In the genomic region with DNA sequence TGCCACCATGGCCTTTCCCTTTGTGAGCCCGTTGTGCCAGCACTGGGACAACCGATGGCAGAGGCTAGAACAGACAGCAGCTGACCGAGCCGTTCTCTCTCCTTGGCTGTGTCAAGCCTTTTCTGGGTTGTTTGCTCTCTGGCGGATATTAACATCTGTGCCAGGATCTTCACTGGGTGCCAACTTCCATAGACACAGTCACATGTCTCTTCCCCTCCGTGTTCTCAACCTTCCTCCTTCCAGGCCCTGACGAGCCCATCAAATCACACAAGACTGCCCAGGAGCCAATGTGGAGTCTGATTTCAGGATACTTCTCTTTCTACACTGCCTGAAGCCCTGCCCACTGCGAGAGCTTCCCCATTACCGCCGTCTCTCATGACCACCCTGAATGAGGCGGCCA, we compare ENCODE assay signal across 1 cellular context.
TF ChIP-seq lines count a peak whose summit lies in the region.

No MANE protein-coding gene starts in this region.

TF ChIP-seq in HepG2, 621 proteins besides CTCF, POLR2A, EP300 and RAD21 (continued from another document):
- TF ChIP-seq, protein P1, sequence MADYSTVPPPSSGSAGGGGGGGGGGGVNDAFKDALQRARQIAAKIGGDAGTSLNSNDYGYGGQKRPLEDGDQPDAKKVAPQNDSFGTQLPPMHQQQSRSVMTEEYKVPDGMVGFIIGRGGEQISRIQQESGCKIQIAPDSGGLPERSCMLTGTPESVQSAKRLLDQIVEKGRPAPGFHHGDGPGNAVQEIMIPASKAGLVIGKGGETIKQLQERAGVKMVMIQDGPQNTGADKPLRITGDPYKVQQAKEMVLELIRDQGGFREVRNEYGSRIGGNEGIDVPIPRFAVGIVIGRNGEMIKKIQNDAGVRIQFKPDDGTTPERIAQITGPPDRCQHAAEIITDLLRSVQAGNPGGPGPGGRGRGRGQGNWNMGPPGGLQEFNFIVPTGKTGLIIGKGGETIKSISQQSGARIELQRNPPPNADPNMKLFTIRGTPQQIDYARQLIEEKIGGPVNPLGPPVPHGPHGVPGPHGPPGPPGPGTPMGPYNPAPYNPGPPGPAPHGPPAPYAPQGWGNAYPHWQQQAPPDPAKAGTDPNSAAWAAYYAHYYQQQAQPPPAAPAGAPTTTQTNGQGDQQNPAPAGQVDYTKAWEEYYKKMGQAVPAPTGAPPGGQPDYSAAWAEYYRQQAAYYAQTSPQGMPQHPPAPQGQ (CRISPR knock-in tag; IDR thresholded peaks at IDR 0.05; ENCODE audit: borderline replicate concordance) = no peak
- TF ChIP-seq KDM2A (CRISPR knock-in tag; IDR thresholded peaks at IDR 0.05; ENCODE audit: borderline replicate concordance, low read depth) = no peak
- TF ChIP-seq, protein P2, sequence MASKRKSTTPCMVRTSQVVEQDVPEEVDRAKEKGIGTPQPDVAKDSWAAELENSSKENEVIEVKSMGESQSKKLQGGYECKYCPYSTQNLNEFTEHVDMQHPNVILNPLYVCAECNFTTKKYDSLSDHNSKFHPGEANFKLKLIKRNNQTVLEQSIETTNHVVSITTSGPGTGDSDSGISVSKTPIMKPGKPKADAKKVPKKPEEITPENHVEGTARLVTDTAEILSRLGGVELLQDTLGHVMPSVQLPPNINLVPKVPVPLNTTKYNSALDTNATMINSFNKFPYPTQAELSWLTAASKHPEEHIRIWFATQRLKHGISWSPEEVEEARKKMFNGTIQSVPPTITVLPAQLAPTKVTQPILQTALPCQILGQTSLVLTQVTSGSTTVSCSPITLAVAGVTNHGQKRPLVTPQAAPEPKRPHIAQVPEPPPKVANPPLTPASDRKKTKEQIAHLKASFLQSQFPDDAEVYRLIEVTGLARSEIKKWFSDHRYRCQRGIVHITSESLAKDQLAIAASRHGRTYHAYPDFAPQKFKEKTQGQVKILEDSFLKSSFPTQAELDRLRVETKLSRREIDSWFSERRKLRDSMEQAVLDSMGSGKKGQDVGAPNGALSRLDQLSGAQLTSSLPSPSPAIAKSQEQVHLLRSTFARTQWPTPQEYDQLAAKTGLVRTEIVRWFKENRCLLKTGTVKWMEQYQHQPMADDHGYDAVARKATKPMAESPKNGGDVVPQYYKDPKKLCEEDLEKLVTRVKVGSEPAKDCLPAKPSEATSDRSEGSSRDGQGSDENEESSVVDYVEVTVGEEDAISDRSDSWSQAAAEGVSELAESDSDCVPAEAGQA (IDR thresholded peaks at IDR 0.05; ENCODE audit: low read depth) = no peak
- TF ChIP-seq, protein P2 (CRISPR knock-in tag; IDR thresholded peaks at IDR 0.05; ENCODE audit: borderline replicate concordance) = no peak
- TF ChIP-seq, protein P3, sequence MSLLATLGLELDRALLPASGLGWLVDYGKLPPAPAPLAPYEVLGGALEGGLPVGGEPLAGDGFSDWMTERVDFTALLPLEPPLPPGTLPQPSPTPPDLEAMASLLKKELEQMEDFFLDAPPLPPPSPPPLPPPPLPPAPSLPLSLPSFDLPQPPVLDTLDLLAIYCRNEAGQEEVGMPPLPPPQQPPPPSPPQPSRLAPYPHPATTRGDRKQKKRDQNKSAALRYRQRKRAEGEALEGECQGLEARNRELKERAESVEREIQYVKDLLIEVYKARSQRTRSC (CRISPR knock-in tag; IDR thresholded peaks at IDR 0.05; ENCODE audit: low read depth) = no peak
- TF ChIP-seq ELK4 (CRISPR knock-in tag; IDR thresholded peaks at IDR 0.05; ENCODE audit: borderline replicate concordance) = no peak
- no peak for TF ChIP-seq SATB2 (CRISPR knock-in tag; IDR thresholded peaks at IDR 0.05)
- TF ChIP-seq ZMYM3 (CRISPR knock-in tag; IDR thresholded peaks at IDR 0.05) = no peak
- no peak for TF ChIP-seq ZFP41 (CRISPR knock-in tag; IDR thresholded peaks at IDR 0.05; ENCODE audit: borderline replicate concordance)
- TF ChIP-seq NFRKB (IDR thresholded peaks at IDR 0.05) = no peak
- TF ChIP-seq, protein P4, sequence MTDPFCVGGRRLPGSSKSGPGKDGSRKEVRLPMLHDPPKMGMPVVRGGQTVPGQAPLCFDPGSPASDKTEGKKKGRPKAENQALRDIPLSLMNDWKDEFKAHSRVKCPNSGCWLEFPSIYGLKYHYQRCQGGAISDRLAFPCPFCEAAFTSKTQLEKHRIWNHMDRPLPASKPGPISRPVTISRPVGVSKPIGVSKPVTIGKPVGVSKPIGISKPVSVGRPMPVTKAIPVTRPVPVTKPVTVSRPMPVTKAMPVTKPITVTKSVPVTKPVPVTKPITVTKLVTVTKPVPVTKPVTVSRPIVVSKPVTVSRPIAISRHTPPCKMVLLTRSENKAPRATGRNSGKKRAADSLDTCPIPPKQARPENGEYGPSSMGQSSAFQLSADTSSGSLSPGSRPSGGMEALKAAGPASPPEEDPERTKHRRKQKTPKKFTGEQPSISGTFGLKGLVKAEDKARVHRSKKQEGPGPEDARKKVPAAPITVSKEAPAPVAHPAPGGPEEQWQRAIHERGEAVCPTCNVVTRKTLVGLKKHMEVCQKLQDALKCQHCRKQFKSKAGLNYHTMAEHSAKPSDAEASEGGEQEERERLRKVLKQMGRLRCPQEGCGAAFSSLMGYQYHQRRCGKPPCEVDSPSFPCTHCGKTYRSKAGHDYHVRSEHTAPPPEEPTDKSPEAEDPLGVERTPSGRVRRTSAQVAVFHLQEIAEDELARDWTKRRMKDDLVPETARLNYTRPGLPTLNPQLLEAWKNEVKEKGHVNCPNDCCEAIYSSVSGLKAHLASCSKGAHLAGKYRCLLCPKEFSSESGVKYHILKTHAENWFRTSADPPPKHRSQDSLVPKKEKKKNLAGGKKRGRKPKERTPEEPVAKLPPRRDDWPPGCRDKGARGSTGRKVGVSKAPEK (CRISPR knock-in tag; IDR thresholded peaks at IDR 0.05; ENCODE audit: borderline replicate concordance) = no peak
- no peak for TF ChIP-seq DR1 (CRISPR knock-in tag; IDR thresholded peaks at IDR 0.05)
- TF ChIP-seq TRAFD1 (CRISPR knock-in tag; IDR thresholded peaks at IDR 0.05; ENCODE audit: borderline replicate concordance) = no peak
- TF ChIP-seq, protein P5, sequence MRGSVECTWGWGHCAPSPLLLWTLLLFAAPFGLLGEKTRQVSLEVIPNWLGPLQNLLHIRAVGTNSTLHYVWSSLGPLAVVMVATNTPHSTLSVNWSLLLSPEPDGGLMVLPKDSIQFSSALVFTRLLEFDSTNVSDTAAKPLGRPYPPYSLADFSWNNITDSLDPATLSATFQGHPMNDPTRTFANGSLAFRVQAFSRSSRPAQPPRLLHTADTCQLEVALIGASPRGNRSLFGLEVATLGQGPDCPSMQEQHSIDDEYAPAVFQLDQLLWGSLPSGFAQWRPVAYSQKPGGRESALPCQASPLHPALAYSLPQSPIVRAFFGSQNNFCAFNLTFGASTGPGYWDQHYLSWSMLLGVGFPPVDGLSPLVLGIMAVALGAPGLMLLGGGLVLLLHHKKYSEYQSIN (CRISPR knock-in tag; IDR thresholded peaks at IDR 0.05; ENCODE audit: borderline replicate concordance) = no peak
- TF ChIP-seq STAG1 (CRISPR knock-in tag; IDR thresholded peaks at IDR 0.05) = no peak
- TF ChIP-seq, protein P6, sequence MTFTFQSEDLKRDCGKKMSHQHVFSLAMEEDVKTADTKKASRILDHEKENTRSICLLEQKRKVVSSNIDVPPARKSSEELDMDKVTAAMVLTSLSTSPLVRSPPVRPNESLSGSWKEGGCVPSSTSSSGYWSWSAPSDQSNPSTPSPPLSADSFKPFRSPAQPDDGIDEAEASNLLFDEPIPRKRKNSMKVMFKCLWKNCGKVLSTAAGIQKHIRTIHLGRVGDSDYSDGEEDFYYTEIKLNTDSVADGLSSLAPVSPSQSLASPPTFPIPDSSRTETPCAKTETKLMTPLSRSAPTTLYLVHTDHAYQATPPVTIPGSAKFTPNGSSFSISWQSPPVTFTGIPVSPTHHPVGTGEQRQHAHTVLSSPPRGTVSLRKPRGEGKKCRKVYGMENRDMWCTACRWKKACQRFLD (CRISPR knock-in tag; IDR thresholded peaks at IDR 0.05; ENCODE audit: borderline replicate concordance) = no peak
- TF ChIP-seq ZNF567 (CRISPR knock-in tag; IDR thresholded peaks at IDR 0.05; ENCODE audit: borderline replicate concordance) = no peak
- TF ChIP-seq ZKSCAN5 (CRISPR knock-in tag; IDR thresholded peaks at IDR 0.05) = no peak
